In the genomic region with DNA sequence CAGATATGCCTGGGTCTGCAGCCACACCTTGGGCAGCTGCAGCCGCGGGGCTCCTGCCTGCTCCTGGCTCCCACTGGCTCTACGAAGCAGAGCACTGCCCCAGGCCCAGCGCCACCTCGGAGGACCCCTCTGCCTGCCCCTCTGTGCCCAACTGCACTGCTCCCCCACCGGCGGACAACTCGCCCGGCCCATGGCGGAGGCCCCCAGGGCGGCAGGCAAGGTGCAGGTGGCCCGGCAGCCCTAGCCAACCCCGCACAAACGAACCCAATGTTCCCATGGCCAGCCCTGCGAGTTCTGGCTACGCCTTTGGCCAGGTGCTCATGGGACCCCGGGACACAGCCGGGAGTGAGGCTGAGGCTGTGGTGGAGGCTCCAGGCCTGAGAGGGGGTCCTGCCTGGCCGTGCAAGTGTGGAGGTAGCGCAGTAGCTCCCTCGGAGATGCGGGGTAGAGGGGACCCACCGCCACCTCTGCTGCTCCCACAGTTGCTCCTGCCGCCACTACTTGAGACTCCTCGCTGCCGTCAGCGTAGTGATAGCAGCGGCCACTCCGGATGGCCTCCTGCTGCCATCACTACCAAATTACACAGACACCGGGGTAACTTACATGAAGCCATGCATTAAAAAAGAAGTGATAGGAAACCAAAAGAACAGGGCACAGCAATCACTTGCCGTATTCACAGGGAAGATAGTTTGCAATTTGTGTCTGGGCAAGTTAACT, we compare ENCODE assay signal across 27 cellular contexts.
"Had no signal": no experiment of that assay in that cellular context is flagged by ENCODE, and none has a peak within 500 bp of the region (broad histone marks: within the 10 kb centered on the region; RNA-seq: fewer than 3 reads in every experiment).

No MANE protein-coding gene starts in this region.

- H3K9me3 ChIP-seq: left ventricle myocardium inferior, neutrophil, ovary, right atrium auricular region, right lobe of liver, suprapubic skin, thoracic aorta, tibial artery, uterus had no signal

- H3K27me3 ChIP-seq: neutrophil, ovary, right atrium auricular region, right lobe of liver, suprapubic skin, tibial artery, uterus had no signal

- H3K9me3 Mint-ChIP-seq: naive thymus-derived CD8-positive, alpha-beta T cell; neural crest cell; stimulated activated naive CD8-positive, alpha-beta T cell treated with anti-CD3 and anti-CD28 coated beads, Interleukin-15, Interleukin-2, amounts not matched to agents 100 ng/mL and 50 ng/mL, for 24 hours had no signal

- H3K36me3 ChIP-seq: left ventricle myocardium inferior, neutrophil, ovary, right atrium auricular region, right lobe of liver, suprapubic skin, thoracic aorta, tibial artery, uterus had no signal

- H3K4me3 Mint-ChIP-seq: immature natural killer cell; memory B cell; nephron; neural crest cell; stimulated activated naive B cell treated with anti-CD40 and anti-IgM and Interleukin-4, amounts not matched to agents 10 μg/mL and 1 μg/mL and 100 μg/mL, for 72 hours; stimulated activated naive CD8-positive, alpha-beta T cell treated with anti-CD3 and anti-CD28 coated beads, Interleukin-15, Interleukin-2, amounts not matched to agents 100 ng/mL and 50 ng/mL, for 24 hours had no signal

- DNase-seq: hypothalamus; immature natural killer cell; left ventricle myocardium inferior; naive thymus-derived CD8-positive, alpha-beta T cell; occipital lobe; ovary; right lobe of liver; stimulated activated CD4-positive, alpha-beta T cell treated with anti-CD3 and anti-CD28 coated beads, Interleukin-1b, Interleukin-23, amount 100 ng/mL, for 48 hours; stimulated activated CD4-positive, alpha-beta T cell treated with anti-CD3 and anti-CD28 coated beads, Interleukin-2, amount 100 ng/mL, for 48 hours; stimulated activated CD4-positive, alpha-beta T cell treated with anti-CD3 and anti-CD28 coated beads, Interleukin-4, amount 100 ng/mL, for 4 hours; stimulated activated CD8-positive, alpha-beta memory T cell treated with anti-CD3 and anti-CD28 coated beads, Interleukin-4, amount 100 ng/mL, for 48 hours; stimulated activated naive B cell treated with anti-CD40 and anti-IgM and Interleukin-4, amounts not matched to agents 10 μg/mL and 1 μg/mL and 100 μg/mL, for 72 hours; tibial artery; trophoblast cell; uterus had no signal

- H3K36me3 Mint-ChIP-seq: immature natural killer cell had no signal

- H3K27me3 Mint-ChIP-seq: memory B cell; naive thymus-derived CD8-positive, alpha-beta T cell; progenitor cell of endocrine pancreas; stimulated activated naive B cell treated with anti-CD40 and anti-IgM and Interleukin-4, amounts not matched to agents 10 μg/mL and 1 μg/mL and 100 μg/mL, for 72 hours; stimulated activated naive CD8-positive, alpha-beta T cell treated with anti-CD3 and anti-CD28 coated beads, Interleukin-15, Interleukin-2, amounts not matched to agents 100 ng/mL and 50 ng/mL, for 24 hours had no signal

- FAIRE-seq: islet of Langerhans had no signal

- H3K4me2 ChIP-seq: smooth muscle cell had no signal

- ATAC-seq: naive thymus-derived CD8-positive, alpha-beta T cell; stimulated activated naive B cell treated with anti-CD40 and anti-IgM and Interleukin-4, amounts not matched to agents 10 μg/mL and 1 μg/mL and 100 μg/mL, for 72 hours had no signal

- H3K4me1 Mint-ChIP-seq: naive thymus-derived CD8-positive, alpha-beta T cell; nephron; neural crest cell; stimulated activated naive B cell treated with anti-CD40 and anti-IgM and Interleukin-4, amounts not matched to agents 10 μg/mL and 1 μg/mL and 100 μg/mL, for 72 hours had no signal

- H3K4me3 ChIP-seq: left ventricle myocardium inferior, lung, ovary, right atrium auricular region, right lobe of liver, smooth muscle cell, suprapubic skin, thoracic aorta, tibial artery, uterus had no signal

- H3K27ac ChIP-seq: left ventricle myocardium inferior, neutrophil, ovary, right atrium auricular region, right lobe of liver, suprapubic skin, thoracic aorta, tibial artery, uterus had no signal

- H3K4me1 ChIP-seq: left ventricle myocardium inferior, right atrium auricular region, right lobe of liver, suprapubic skin, tibial artery, uterus had no signal

- H3K27ac Mint-ChIP-seq: memory B cell; naive thymus-derived CD8-positive, alpha-beta T cell; nephron; progenitor cell of endocrine pancreas; stimulated activated naive B cell treated with anti-CD40 and anti-IgM and Interleukin-4, amounts not matched to agents 10 μg/mL and 1 μg/mL and 100 μg/mL, for 72 hours; stimulated activated naive CD8-positive, alpha-beta T cell treated with anti-CD3 and anti-CD28 coated beads, Interleukin-15, Interleukin-2, amounts not matched to agents 100 ng/mL and 50 ng/mL, for 24 hours had no signal
